13 cellular contexts compared by ENCODE assay signal in the genomic region with DNA sequence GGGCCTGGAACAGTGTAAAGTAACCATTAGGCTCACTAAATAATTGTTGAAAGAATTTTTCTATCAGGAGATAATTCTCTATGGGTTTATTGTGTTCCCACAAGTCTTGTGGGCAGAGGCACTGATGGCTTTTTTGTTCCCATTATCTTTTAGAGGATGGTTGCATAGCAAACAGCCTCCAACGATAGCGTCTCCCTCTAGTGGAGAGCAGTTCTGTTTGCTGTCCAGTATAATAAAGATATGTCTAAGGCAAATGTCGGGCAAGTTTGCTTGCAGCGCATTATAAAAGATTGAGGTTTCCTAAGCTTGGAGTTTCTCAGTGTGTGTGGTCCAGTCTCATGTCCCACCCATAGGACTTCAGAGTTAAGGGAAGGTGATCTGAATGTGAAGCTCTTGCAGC. TPM values are rescaled to one million over a fixed set of nuclear protein-coding genes. Genes with fewer than 3 reads are reported as not detected.
DNase-seq lines count a peak whose midpoint lies in the region; ATAC-seq and TF ChIP-seq lines count a peak whose summit lies in the region.
"Had no signal": no experiment of that assay in that cellular context is flagged by ENCODE, and none has a peak within 500 bp of the region (broad histone marks: within the 10 kb centered on the region; RNA-seq: fewer than 3 reads in every experiment).

No MANE protein-coding gene starts in this region.

- H3K27ac ChIP-seq in esophagus squamous epithelium, result no peak overlapping the region
- no peak overlapping the region for H3K27ac ChIP-seq in transverse colon
- H3K27ac ChIP-seq in body of pancreas, result no peak overlapping the region
- H3K27ac ChIP-seq: spleen had no signal

- no peaks in the 10 kb centered on the region for H3K36me3 Mint-ChIP-seq in activated CD4-positive, alpha-beta T cell treated with anti-CD3 and anti-CD28 coated beads, Interleukin-2, amount 10 ng/mL, durations not matched to agents 7 days and 5 days (ENCODE audit: low read depth)
- H3K36me3 Mint-ChIP-seq: memory B cell had no signal

- intact Hi-C loops in esophagus squamous epithelium (cut with DNase I) (no loop called here), transverse colon (cut with DNase I; ENCODE audit: low total_unique reads) (no loop called here), body of pancreas (cut with DNase I) (no loop called here)

- in situ Hi-C loops in transverse colon (cut with MboI; ENCODE audit: low pct_ligation_motif_present in 1 of 4, low pct_unique_long_range_greater_than_20kb in 1 of 4, low sequenced_read_pairs in 3 of 4), result no loop called here

- H3K27me3 ChIP-seq in BJ (ENCODE audit: control insufficient read depth, insufficient read depth, low read length) (peaks cover 21% of the 10 kb centered on the region), esophagus squamous epithelium (peaks cover 3 to 98% (median 4%) of the 10 kb centered on the region in 4 donors), transverse colon (peaks cover 96% of the 10 kb centered on the region), body of pancreas (peaks cover 0 to 3% of the 10 kb centered on the region in 2 donors)

- CTCF ChIA-PET in BJ (lab: Yijun Ruan, JAX), result interaction anchor here (1.1 kb wide), 1 partner anchor 24 kb away, joined by 3 read pairs; no protein-coding TSS in a partner anchor
- CTCF ChIA-PET in activated CD4-positive, alpha-beta T cell treated with anti-CD3 and anti-CD28 coated beads, Interleukin-2, amount 10 ng/mL, durations not matched to agents 7 days and 5 days (lab: Charles Lee), result no interaction called here

- peaks cover 32% of the 10 kb centered on the region for H3K27me3 Mint-ChIP-seq in activated CD4-positive, alpha-beta T cell treated with anti-CD3 and anti-CD28 coated beads, Interleukin-2, amount 10 ng/mL, durations not matched to agents 7 days and 5 days

- H3K36me3 ChIP-seq in BJ (ENCODE audit: control insufficient read depth, insufficient read depth, low read length) (no peaks in the 10 kb centered on the region), esophagus squamous epithelium (no peaks in the 10 kb centered on the region), transverse colon (no peaks in the 10 kb centered on the region), body of pancreas (replicated peaks in 1 of 2; ENCODE audit: insufficient read depth in 1 of 2, low read depth in 2 of 2) (no peaks in the 10 kb centered on the region)
- H3K36me3 ChIP-seq: spleen had no signal

- TF ChIP-seq POLR2A in esophagus squamous epithelium (IDR thresholded peaks at IDR 0.05) (no peak), transverse colon (IDR thresholded peaks at IDR 0.05) (no peak), body of pancreas (IDR thresholded peaks at IDR 0.05) (no peak)

- TF ChIP-seq CTCF in BJ (IDR thresholded peaks at IDR 0.05; ENCODE audit: insufficient read depth, low read depth, low read length) (peak; percentile 42), GM20000 (IDR thresholded peaks at IDR 0.05; ENCODE audit: extremely low read depth, missing control alignments) (peak; percentile 12), esophagus squamous epithelium (IDR thresholded peaks at IDR 0.05) (peak in 4 of 6 experiments; percentile 7 to 35 (median 8)), transverse colon (IDR thresholded peaks at IDR 0.05) (no peak), body of pancreas (IDR thresholded peaks at IDR 0.05) (no peak)

- POLR2A ChIA-PET in BJ (lab: Charles Lee), result no interaction called here
- POLR2A ChIA-PET in activated CD4-positive, alpha-beta T cell treated with anti-CD3 and anti-CD28 coated beads, Interleukin-2, amount 10 ng/mL, durations not matched to agents 7 days and 5 days (lab: Charles Lee), result no interaction called here

- H3K27ac Mint-ChIP-seq in activated CD4-positive, alpha-beta T cell treated with anti-CD3 and anti-CD28 coated beads, Interleukin-2, amount 10 ng/mL, durations not matched to agents 7 days and 5 days, result no peak overlapping the region
- H3K27ac Mint-ChIP-seq: memory B cell had no signal

- H3K4me1 Mint-ChIP-seq in activated CD4-positive, alpha-beta T cell treated with anti-CD3 and anti-CD28 coated beads, Interleukin-2, amount 10 ng/mL, durations not matched to agents 7 days and 5 days, result peaks cover 3% of the 10 kb centered on the region

- no peak for ATAC-seq in HG03196 (IDR thresholded peaks at IDR 0.05; ENCODE audit: unreplicated experiment)
- ATAC-seq in body of pancreas, result no peak

- whole genome bisulfite sequencing in esophagus squamous epithelium, 2 donors, result 34 to 46% methylated on average over 4 of the region's 4 CpGs
- 41 to 45% methylated on average over 4 of the region's 4 CpGs for WGBS in transverse colon (ENCODE audit: low coverage in 1 of 2), 2 donors
- WGBS in body of pancreas, 2 donors, result 38% methylated on average over 4 of the region's 4 CpGs

- H3K9me3 ChIP-seq in esophagus squamous epithelium, result no peaks in the 10 kb centered on the region
- no peaks in the 10 kb centered on the region for H3K9me3 ChIP-seq in transverse colon
- no peaks in the 10 kb centered on the region for H3K9me3 ChIP-seq in body of pancreas
- H3K9me3 ChIP-seq: spleen had no signal

- H3K4me3 ChIP-seq in BJ (ENCODE audit: low read depth, low read length) (no peak overlapping the region), esophagus squamous epithelium (no peak overlapping the region), transverse colon (no peak overlapping the region), body of pancreas (no peak overlapping the region)
- H3K4me3 ChIP-seq: spleen had no signal

- no peaks in the 10 kb centered on the region for H3K9me3 Mint-ChIP-seq in activated CD4-positive, alpha-beta T cell treated with anti-CD3 and anti-CD28 coated beads, Interleukin-2, amount 10 ng/mL, durations not matched to agents 7 days and 5 days
- H3K9me3 Mint-ChIP-seq: memory B cell had no signal

- H3K4me1 ChIP-seq in esophagus squamous epithelium (peaks cover 12 to 18% (median 14%) of the 10 kb centered on the region in 3 donors), transverse colon (peaks cover 0 to 12% (median 6%) of the 10 kb centered on the region in 4 donors), body of pancreas (peaks cover 13% of the 10 kb centered on the region)

- H3K4me3 Mint-ChIP-seq in activated CD4-positive, alpha-beta T cell treated with anti-CD3 and anti-CD28 coated beads, Interleukin-2, amount 10 ng/mL, durations not matched to agents 7 days and 5 days, result no peak overlapping the region
- H3K4me3 Mint-ChIP-seq: memory B cell had no signal

- DNase-seq in BJ (ENCODE audit: low read depth) (no peak), GM20000 (ENCODE audit: low spot score) (no peak), NCI-H748 (lab: John Stamatoyannopoulos, UW; ENCODE audit: unreplicated experiment) (peak; percentile 84), esophagus squamous epithelium (lab: John Stamatoyannopoulos, UW) (no peak), transverse colon (no peak), body of pancreas (no peak)
- DNase-seq in activated CD4-positive, alpha-beta T cell treated with anti-CD3 and anti-CD28 coated beads, Interleukin-2, amount 10 ng/mL, durations not matched to agents 7 days and 5 days, result no peak
- DNase-seq: activated gamma-delta T cell treated with Interleukin-2 at 50 U/mL for 16 hours; NCI-H2171; spleen; stimulated activated naive CD4-positive, alpha-beta T cell treated with Interleukin-2 at 50 U/mL for 16 hours had no signal

- no peak for TF ChIP-seq EP300 in transverse colon (IDR thresholded peaks at IDR 0.05; ENCODE audit: low read depth)

RNA-seq across cellular contexts. Expression of a gene that starts 1.3 kb away (rescaled TPM):
- 0.85 and 1.6 TPM in 2 replicates for polyA plus RNA-seq in BJ (2011; rRNA removed)
- 2.0 and 4.8 TPM in 2 replicates for polyA minus RNA-seq in BJ (2011; rRNA and poly(A)+ RNA removed)
- total RNA-seq in esophagus squamous epithelium, result under 1 TPM; 0.11 to 0.29 (median 0.23) TPM
- under 1 TPM in 3 of 4 donors, not detected in 1; under 0.01 to 0.37 (median 0.14) TPM for total RNA-seq in transverse colon
- not detected for total RNA-seq in activated CD4-positive, alpha-beta T cell treated with anti-CD3 and anti-CD28 coated beads, Interleukin-2, amount 10 ng/mL, durations not matched to agents 7 days and 5 days
- total RNA-seq in body of pancreas, result under 1 TPM; 0.52 to 0.99 TPM
- total RNA-seq: spleen had no signal

RNA-seq across cellular contexts. Expression of a gene that starts 36.7 kb away (rescaled TPM):
- polyA plus RNA-seq in BJ (2011; rRNA removed), result 22.9 and 34.8 TPM in 2 replicates
- polyA minus RNA-seq in BJ (2011; rRNA and poly(A)+ RNA removed), result 16.0 and 21.8 TPM in 2 replicates
- total RNA-seq in esophagus squamous epithelium (under 1 TPM in 1 of 4 donors, not detected in 3; 0.59 TPM), transverse colon (under 1 TPM in 1 of 4 donors, not detected in 3; 0.41 TPM), body of pancreas (not detected)
- not detected for total RNA-seq in activated CD4-positive, alpha-beta T cell treated with anti-CD3 and anti-CD28 coated beads, Interleukin-2, amount 10 ng/mL, durations not matched to agents 7 days and 5 days
- total RNA-seq: spleen had no signal
- polyA plus RNA-seq: spleen had no signal

Comparison
In these comparisons a context has a peak if more than half of its experiments do, and no peak if none do; other contexts are left out.
1. CTCF ChIP-seq: peak in BJ (single experiment), GM20000 (single experiment) and esophagus squamous epithelium (4 of 6); none in transverse colon (0 of 5) and body of pancreas (0 of 7).